Comparison of ENCODE assay signal across 8 cellular contexts in genomic region chr9:74379718-74380117, GRCh38.
DNase-seq lines count a peak whose midpoint lies in the region; ATAC-seq and TF ChIP-seq lines count a peak whose summit lies in the region.

No MANE protein-coding gene starts in this region.

- DNase-seq in stimulated activated CD4-positive, alpha-beta T cell treated with anti-CD3 and anti-CD28 coated beads, Interleukin-15, amount 100 ng/mL, for 24 hours, result peak; percentile 12
- DNase-seq in stimulated activated CD4-positive, alpha-beta T cell treated with anti-CD3 and anti-CD28 coated beads, Interleukin-4, amount 100 ng/mL, for 24 hours, result no peak
- DNase-seq in fibroblast of the aortic adventitia (ENCODE audit: low read depth) (peak; percentile 2), thyroid gland (peak; percentile 18 to 47), activated gamma-delta T cell (lab: John Stamatoyannopoulos, UW) (no peak)

- no peaks in the 10 kb centered on the region for H3K79me2 ChIP-seq in OCI-LY1 (ENCODE audit: insufficient read depth, low read length)

- H3K27ac ChIP-seq in OCI-LY1 (ENCODE audit: low read depth, low read length, poor library complexity, severe bottlenecking) (no peak overlapping the region), thyroid gland (no peak overlapping the region)

- 51 to 60% methylated on average over 2 of the region's 2 CpGs for WGBS in thyroid gland, 2 donors

- H3K9me2 ChIP-seq in OCI-LY1 (ENCODE audit: low read depth, low read length), result no peaks in the 10 kb centered on the region

- H3F3A ChIP-seq in OCI-LY1 (ENCODE audit: insufficient read depth, low read length), result no peaks in the 10 kb centered on the region

- no peak overlapping the region for H2AFZ ChIP-seq in OCI-LY1 (ENCODE audit: low read length)

- ATAC-seq in HG03342 (IDR thresholded peaks at IDR 0.05; ENCODE audit: unreplicated experiment), result peak; percentile 64
- ATAC-seq in GM18873 (IDR thresholded peaks at IDR 0.05; ENCODE audit: low FRiP score, unreplicated experiment), result no peak

- H3K4me2 ChIP-seq in OCI-LY1 (ENCODE audit: low read length), result no peak overlapping the region

- no peaks in the 10 kb centered on the region for H3K4me1 ChIP-seq in OCI-LY1 (ENCODE audit: insufficient read depth, low read length, severe bottlenecking)
- H3K4me1 ChIP-seq in thyroid gland, result no peaks in the 10 kb centered on the region

- peak; percentile 70 for TF ChIP-seq CTCF in OCI-LY1 (IDR thresholded peaks at IDR 0.05; ENCODE audit: low read length)
- no peak for TF ChIP-seq CTCF in fibroblast of the aortic adventitia (IDR thresholded peaks at IDR 0.05; ENCODE audit: insufficient read depth, low read length)
- TF ChIP-seq CTCF in thyroid gland (IDR thresholded peaks at IDR 0.05), result peak in 3 of 6 experiments; percentile 37 to 46 (median 41)

- TF ChIP-seq POLR2A in thyroid gland (IDR thresholded peaks at IDR 0.05), result no peak

- H3K36me3 ChIP-seq in OCI-LY1 (ENCODE audit: insufficient read depth, low read length) (no peaks in the 10 kb centered on the region), thyroid gland (no peaks in the 10 kb centered on the region)

- H3K9me3 ChIP-seq in OCI-LY1 (ENCODE audit: low read length) (no peaks in the 10 kb centered on the region), thyroid gland (no peaks in the 10 kb centered on the region)

- H3K27me3 ChIP-seq in OCI-LY1 (ENCODE audit: insufficient read depth, low read length), result no peaks in the 10 kb centered on the region
- H3K27me3 ChIP-seq in thyroid gland, result no peaks in the 10 kb centered on the region

- H3K4me3 ChIP-seq in OCI-LY1 (ENCODE audit: low read depth, low read length, poor library complexity, severe bottlenecking) (no peak overlapping the region), fibroblast of the aortic adventitia (ENCODE audit: low read depth, low read length) (no peak overlapping the region), thyroid gland (replicated peaks in 1 of 3) (no peak overlapping the region)

- intact Hi-C loops in thyroid gland (cut with DNase I), result no loop called here

- H4K20me1 ChIP-seq in OCI-LY1 (ENCODE audit: insufficient read depth, low read length), result no peaks in the 10 kb centered on the region

- no peak overlapping the region for H3K9ac ChIP-seq in OCI-LY1 (ENCODE audit: low read length)

Comparison
In these comparisons a context has a peak if more than half of its experiments do, and no peak if none do; other contexts are left out.
1. DNase-seq: peak in stimulated activated CD4-positive, alpha-beta T cell treated with anti-CD3 and anti-CD28 coated beads, Interleukin-15, amount 100 ng/mL, for 24 hours (single experiment), fibroblast of the aortic adventitia (single experiment) and thyroid gland (2 of 2); none in stimulated activated CD4-positive, alpha-beta T cell treated with anti-CD3 and anti-CD28 coated beads, Interleukin-4, amount 100 ng/mL, for 24 hours (single experiment) and activated gamma-delta T cell (single experiment).